Comparison of ENCODE assay signal across 20 cellular contexts in the genomic region with DNA sequence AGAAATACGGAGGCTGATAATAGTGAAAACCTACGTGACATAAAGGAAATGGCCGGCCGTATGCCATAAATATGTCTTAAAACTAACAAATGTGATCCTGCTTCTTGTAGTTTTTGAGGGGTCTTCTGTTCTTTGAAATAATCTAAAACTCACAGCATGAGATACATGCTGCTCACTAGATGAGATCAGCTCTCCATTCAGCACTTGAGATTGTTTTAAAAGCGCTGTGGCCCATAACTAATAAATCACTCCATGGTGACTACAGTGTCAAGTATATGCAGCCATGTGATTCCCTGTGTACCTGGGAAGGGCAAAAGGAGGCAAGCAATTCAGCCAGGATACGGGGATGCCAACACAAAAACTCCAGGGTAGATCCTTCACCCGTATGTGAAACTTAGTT.
DNase-seq lines count a peak whose midpoint lies in the region; ATAC-seq and TF ChIP-seq lines count a peak whose summit lies in the region.
"Had no signal": no experiment of that assay in that cellular context is flagged by ENCODE, and none has a peak within 500 bp of the region (broad histone marks: within the 10 kb centered on the region; RNA-seq: fewer than 3 reads in every experiment).

No MANE protein-coding gene starts in this region.

- no peak overlapping the region for H3K4me2 ChIP-seq in SK-N-SH
- H3K4me2 ChIP-seq: A549, BLaER1 had no signal

- 82% methylated on average over 7 of the region's 7 CpGs for WGBS in SK-N-SH (ENCODE audit: low lambda C conversion rate)

- intact Hi-C loops in left ventricle myocardium superior (cut with micrococcal nuclease), result no loop called here

- H4K20me1 ChIP-seq in SK-N-SH (ENCODE audit: insufficient read depth), result no peaks in the 10 kb centered on the region
- H4K20me1 ChIP-seq: BLaER1 had no signal

- CTCF ChIA-PET in SK-N-SH (lab: Yijun Ruan, JAX), result no interaction called here

- no peak for TF ChIP-seq CTCF in SK-N-SH (IDR thresholded peaks at IDR 0.05)
- TF ChIP-seq CTCF in thoracic aorta (IDR thresholded peaks at IDR 0.05), result no peak

- H3K4me3 ChIP-seq in SK-N-SH (ENCODE audit: low read depth in 2 of 2, low read length in 1 of 2) (no peak overlapping the region), thoracic aorta (peak overlapping the region; percentile 4)
- H3K4me3 ChIP-seq: A549, adrenal gland, BLaER1, cardiac muscle cell, SK-N-MC, tibial nerve had no signal

- DNase-seq in SK-N-SH (no peak), NCI-H510A (lab: John Stamatoyannopoulos, UW) (peak; percentile 55), left ventricle myocardium superior (no peak), thoracic aorta (ENCODE audit: low spot score) (no peak), activated gamma-delta T cell (lab: John Stamatoyannopoulos, UW) (no peak)
- no peak for DNase-seq in activated naive CD8-positive, alpha-beta T cell treated with anti-CD3 and anti-CD28 coated beads, Interleukin-2, amount 50 U/mL, for 24 hours
- DNase-seq: activated effector memory CD4-positive, alpha-beta T cell treated with Interleukin-2 at 50 U/mL for 16 hours; adrenal gland; effector CD4-positive, alpha-beta T cell; immature natural killer cell; mesendoderm; NCI-H1105 treated with DMSO at 0.1 percent for 48 hours had no signal

- H3F3A ChIP-seq in SK-N-SH (replicated peaks; ENCODE audit: insufficient read depth), result no peaks in the 10 kb centered on the region

- no peaks in the 10 kb centered on the region for H3K36me3 Mint-ChIP-seq in activated naive CD8-positive, alpha-beta T cell treated with anti-CD3 and anti-CD28 coated beads, Interleukin-2, amount 50 U/mL, for 24 hours (ENCODE audit: low read depth)
- H3K36me3 Mint-ChIP-seq: immature natural killer cell had no signal

- H3K4me1 Mint-ChIP-seq in activated naive CD8-positive, alpha-beta T cell treated with anti-CD3 and anti-CD28 coated beads, Interleukin-2, amount 50 U/mL, for 24 hours, result no peaks in the 10 kb centered on the region
- H3K4me1 Mint-ChIP-seq: immature natural killer cell had no signal

- H3K9me3 Mint-ChIP-seq in activated naive CD8-positive, alpha-beta T cell treated with anti-CD3 and anti-CD28 coated beads, Interleukin-2, amount 50 U/mL, for 24 hours, result no peaks in the 10 kb centered on the region

- H3K9me3 ChIP-seq in SK-N-SH (no peaks in the 10 kb centered on the region), thoracic aorta (no peaks in the 10 kb centered on the region)
- H3K9me3 ChIP-seq: A549, adrenal gland, BLaER1, tibial nerve had no signal

- no peaks in the 10 kb centered on the region for H3K9me2 ChIP-seq in SK-N-SH

- ATAC-seq in SK-N-SH treated with all-trans-retinoic acid at 6 μM for 48 hours (no peak), left ventricle myocardium superior (peak; percentile 21), thoracic aorta (ENCODE audit: insufficient number of reproducible peaks, low FRiP score, low read depth) (no peak), GM19467 (IDR thresholded peaks at IDR 0.05; ENCODE audit: unreplicated experiment) (no peak)
- no peak for ATAC-seq in activated naive CD8-positive, alpha-beta T cell treated with anti-CD3 and anti-CD28 coated beads, Interleukin-2, amount 50 U/mL, for 24 hours
- ATAC-seq: A549 had no signal

- H3K4me1 ChIP-seq in SK-N-SH (ENCODE audit: control insufficient read depth in 1 of 2, insufficient read depth in 2 of 2, low read depth in 1 of 2, low read length in 1 of 2) (peaks cover 7 to 27% of the 10 kb centered on the region in 2 experiments; a peak in 3 of 4 replicates), thoracic aorta (ENCODE audit: control insufficient read depth in 1 of 2, low read depth in 2 of 2) (peaks cover 14 to 45% of the 10 kb centered on the region in 2 donors)
- H3K4me1 ChIP-seq: BLaER1 had no signal

- H3K79me2 ChIP-seq in SK-N-SH (ENCODE audit: insufficient read depth), result no peaks in the 10 kb centered on the region; the same call in 1 of the 2 replicates

- no peak for TF ChIP-seq EP300 in SK-N-SH (IDR thresholded peaks at IDR 0.05; ENCODE audit: borderline replicate concordance in 1 of 2, low read depth in 1 of 2, low read length in 1 of 2)

- H3K36me3 ChIP-seq in SK-N-SH (replicated peaks in 1 of 2; ENCODE audit: control insufficient read depth in 1 of 2, insufficient read depth in 2 of 2, low read length in 1 of 2) (no peaks in the 10 kb centered on the region), thoracic aorta (no peaks in the 10 kb centered on the region)
- H3K36me3 ChIP-seq: adrenal gland, BLaER1, cardiac muscle cell, tibial nerve had no signal

- H3K27me3 Mint-ChIP-seq in activated naive CD8-positive, alpha-beta T cell treated with anti-CD3 and anti-CD28 coated beads, Interleukin-2, amount 50 U/mL, for 24 hours, result no peaks in the 10 kb centered on the region
- H3K27me3 Mint-ChIP-seq: progenitor cell of endocrine pancreas had no signal

- H3K27ac Mint-ChIP-seq in activated naive CD8-positive, alpha-beta T cell treated with anti-CD3 and anti-CD28 coated beads, Interleukin-2, amount 50 U/mL, for 24 hours, result no peak overlapping the region
- H3K27ac Mint-ChIP-seq: immature natural killer cell had no signal

- H3K27me3 ChIP-seq in SK-N-SH (ENCODE audit: insufficient read depth) (no peaks in the 10 kb centered on the region), thoracic aorta (replicated peaks; ENCODE audit: insufficient read depth) (no peaks in the 10 kb centered on the region)
- H3K27me3 ChIP-seq: adrenal gland, BLaER1, cardiac muscle cell, tibial nerve had no signal

- TF ChIP-seq RAD21 in SK-N-SH (IDR thresholded peaks at IDR 0.05; ENCODE audit: low read length), result no peak

- H2AFZ ChIP-seq in SK-N-SH (ENCODE audit: low read depth), result no peak overlapping the region

- H3K9ac ChIP-seq in SK-N-SH, result no peak overlapping the region
- H3K9ac ChIP-seq: BLaER1 had no signal

- H3K4me3 Mint-ChIP-seq in activated naive CD8-positive, alpha-beta T cell treated with anti-CD3 and anti-CD28 coated beads, Interleukin-2, amount 50 U/mL, for 24 hours, result no peak overlapping the region
- H3K4me3 Mint-ChIP-seq: immature natural killer cell had no signal

- H3K27ac ChIP-seq in SK-N-SH (ENCODE audit: low read depth in 2 of 2, low read length in 1 of 2) (peak overlapping the region; percentile 66 to 91; a peak in 2 of 4 replicates), thoracic aorta (peak overlapping the region; percentile 33 to 62)
- H3K27ac ChIP-seq: A549, BLaER1, cardiac muscle cell, SK-N-MC had no signal

- POLR2A ChIA-PET in SK-N-SH (lab: Yijun Ruan, JAX), result no interaction called here

TF ChIP-seq in SK-N-SH, 30 proteins besides CTCF, POLR2A, EP300 and RAD21 (continues in another document):
- TF ChIP-seq FOSL2 (IDR thresholded peaks at IDR 0.05; ENCODE audit: borderline replicate concordance, low read depth) (no peak), RXRA (IDR thresholded peaks at IDR 0.05; ENCODE audit: borderline replicate concordance, low read depth) (no peak), NRF1 (IDR thresholded peaks at IDR 0.05; ENCODE audit: low read depth, low read length) (no peak), CHD2 (IDR thresholded peaks at IDR 0.05; ENCODE audit: low read length, partially characterized antibody) (no peak), TCF12 (IDR thresholded peaks at IDR 0.05) (no peak), GATA2 (CRISPR knock-in tag; IDR thresholded peaks at IDR 0.05) (no peak), TEAD4 (IDR thresholded peaks at IDR 0.05; ENCODE audit: borderline replicate concordance, insufficient read depth) (no peak)
- TF ChIP-seq, protein P1, sequence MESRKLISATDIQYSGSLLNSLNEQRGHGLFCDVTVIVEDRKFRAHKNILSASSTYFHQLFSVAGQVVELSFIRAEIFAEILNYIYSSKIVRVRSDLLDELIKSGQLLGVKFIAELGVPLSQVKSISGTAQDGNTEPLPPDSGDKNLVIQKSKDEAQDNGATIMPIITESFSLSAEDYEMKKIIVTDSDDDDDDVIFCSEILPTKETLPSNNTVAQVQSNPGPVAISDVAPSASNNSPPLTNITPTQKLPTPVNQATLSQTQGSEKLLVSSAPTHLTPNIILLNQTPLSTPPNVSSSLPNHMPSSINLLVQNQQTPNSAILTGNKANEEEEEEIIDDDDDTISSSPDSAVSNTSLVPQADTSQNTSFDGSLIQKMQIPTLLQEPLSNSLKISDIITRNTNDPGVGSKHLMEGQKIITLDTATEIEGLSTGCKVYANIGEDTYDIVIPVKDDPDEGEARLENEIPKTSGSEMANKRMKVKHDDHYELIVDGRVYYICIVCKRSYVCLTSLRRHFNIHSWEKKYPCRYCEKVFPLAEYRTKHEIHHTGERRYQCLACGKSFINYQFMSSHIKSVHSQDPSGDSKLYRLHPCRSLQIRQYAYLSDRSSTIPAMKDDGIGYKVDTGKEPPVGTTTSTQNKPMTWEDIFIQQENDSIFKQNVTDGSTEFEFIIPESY (IDR thresholded peaks at IDR 0.05; ENCODE audit: borderline replicate concordance, low read depth), result no peak

TF ChIP-seq in SK-N-SH treated with all-trans-retinoic acid at 6 μM for 48 hours, 23 proteins besides CTCF, POLR2A, EP300 and RAD21:
- no peak for TF ChIP-seq TOX (CRISPR knock-in tag; IDR thresholded peaks at IDR 0.05; ENCODE audit: borderline replicate concordance)
- TF ChIP-seq ZNF8 (CRISPR knock-in tag; IDR thresholded peaks at IDR 0.05), result no peak
- TF ChIP-seq PPARA (CRISPR knock-in tag; IDR thresholded peaks at IDR 0.05; ENCODE audit: borderline replicate concordance), result no peak
- TF ChIP-seq CSDC2 (CRISPR knock-in tag; IDR thresholded peaks at IDR 0.05), result no peak
- TF ChIP-seq, protein P2, sequence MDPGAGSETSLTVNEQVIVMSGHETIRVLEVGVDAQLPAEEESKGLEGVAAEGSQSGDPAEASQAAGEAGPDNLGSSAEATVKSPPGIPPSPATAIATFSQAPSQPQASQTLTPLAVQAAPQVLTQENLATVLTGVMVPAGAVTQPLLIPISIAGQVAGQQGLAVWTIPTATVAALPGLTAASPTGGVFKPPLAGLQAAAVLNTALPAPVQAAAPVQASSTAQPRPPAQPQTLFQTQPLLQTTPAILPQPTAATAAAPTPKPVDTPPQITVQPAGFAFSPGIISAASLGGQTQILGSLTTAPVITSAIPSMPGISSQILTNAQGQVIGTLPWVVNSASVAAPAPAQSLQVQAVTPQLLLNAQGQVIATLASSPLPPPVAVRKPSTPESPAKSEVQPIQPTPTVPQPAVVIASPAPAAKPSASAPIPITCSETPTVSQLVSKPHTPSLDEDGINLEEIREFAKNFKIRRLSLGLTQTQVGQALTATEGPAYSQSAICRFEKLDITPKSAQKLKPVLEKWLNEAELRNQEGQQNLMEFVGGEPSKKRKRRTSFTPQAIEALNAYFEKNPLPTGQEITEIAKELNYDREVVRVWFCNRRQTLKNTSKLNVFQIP (CRISPR knock-in tag; IDR thresholded peaks at IDR 0.05; ENCODE audit: borderline replicate concordance, low read depth), result no peak
- TF ChIP-seq ZNF565 (CRISPR knock-in tag; conservative IDR thresholded peaks at IDR 0.05; ENCODE audit: low read depth), result no peak
